ENCODE assay signal across 19 cellular contexts in genomic region chr16:35797811-35798210, GRCh38.
A peak's percentile ranks its signal among the peaks of the same experiment; 100 is the strongest.
DNase-seq lines count a peak whose midpoint lies in the region; ATAC-seq and TF ChIP-seq lines count a peak whose summit lies in the region.
"Had no signal": no experiment of that assay in that cellular context is flagged by ENCODE, and none has a peak within 500 bp of the region (broad histone marks: within the 10 kb centered on the region; RNA-seq: fewer than 3 reads in every experiment).

No MANE protein-coding gene starts in this region.

- H3K4me1 ChIP-seq in OCI-LY3 (ENCODE audit: low read length), result peaks cover 31% of the 10 kb centered on the region
- H3K4me1 ChIP-seq: HAP-1 had no signal

- H3K36me3 Mint-ChIP-seq in activated naive CD4-positive, alpha-beta T cell treated with anti-CD3 and anti-CD28 coated beads, Interleukin-2, amount 50 U/mL, for 72 hours, result peaks cover 0 to 28% of the 10 kb centered on the region in 2 donors
- H3K36me3 Mint-ChIP-seq: CD4-positive, CD25-positive, alpha-beta regulatory T cell; IgD-negative memory B cell had no signal

- no peak for TF ChIP-seq CTCF in OCI-LY3 (IDR thresholded peaks at IDR 0.05; ENCODE audit: low read depth, low read length)

- no peak overlapping the region for H3K4me2 ChIP-seq in OCI-LY3 (ENCODE audit: low read length)
- H3K4me2 ChIP-seq: GM23338 had no signal

- no peak overlapping the region for H3K9ac ChIP-seq in OCI-LY3 (ENCODE audit: low read length)

- H3K9me3 Mint-ChIP-seq in activated naive CD4-positive, alpha-beta T cell treated with anti-CD3 and anti-CD28 coated beads, Interleukin-2, amount 50 U/mL, for 72 hours, result peaks cover 23 to 37% of the 10 kb centered on the region in 2 donors

- H3K27me3 ChIP-seq in OCI-LY3 (ENCODE audit: low read depth, low read length), result no peaks in the 10 kb centered on the region

- H4K20me1 ChIP-seq in OCI-LY3 (ENCODE audit: insufficient read depth, low read length), result no peaks in the 10 kb centered on the region

- no peak overlapping the region for H3K4me3 ChIP-seq in OCI-LY3 (ENCODE audit: low read length)
- H3K4me3 ChIP-seq: GM23338, HAP-1 had no signal

- no peak overlapping the region for H2AFZ ChIP-seq in OCI-LY3 (ENCODE audit: low read depth, low read length)
- H2AFZ ChIP-seq: GM23338 had no signal

- no peaks in the 10 kb centered on the region for H3K79me2 ChIP-seq in OCI-LY3 (ENCODE audit: low read length)

- DNase-seq in DMS153 (lab: John Stamatoyannopoulos, UW) (peak; percentile 24), LoVo (ENCODE audit: low spot score) (peak; percentile 25), renal cortical epithelial cell (ENCODE audit: low read depth) (peak; percentile 82), DMS53 treated with DMSO at 0.1 percent for 48 hours (lab: John Stamatoyannopoulos, UW; ENCODE audit: unreplicated experiment) (no peak)
- no peak for DNase-seq in activated naive CD4-positive, alpha-beta T cell treated with anti-CD3 and anti-CD28 coated beads, Interleukin-2, amount 50 U/mL, for 72 hours (ENCODE audit: low spot score in 2 of 2)
- DNase-seq: CD4-positive, CD25-positive, alpha-beta regulatory T cell; NCI-H1417; NCI-H1694 treated with DMSO at 0.1 percent for 48 hours; NCI-H2227 treated with DMSO at 0.1 percent for 48 hours; NCI-H510A; NCI-H82; OCI-M1; Right ventricle myocardium superior; T-helper 17 cell had no signal

- no peak for ATAC-seq in GM18517 (IDR thresholded peaks at IDR 0.05; ENCODE audit: unreplicated experiment)
- no peak for ATAC-seq in activated naive CD4-positive, alpha-beta T cell treated with anti-CD3 and anti-CD28 coated beads, Interleukin-2, amount 50 U/mL, for 72 hours
- ATAC-seq: GM23338, T-helper 17 cell had no signal

- H3K27ac Mint-ChIP-seq in activated naive CD4-positive, alpha-beta T cell treated with anti-CD3 and anti-CD28 coated beads, Interleukin-2, amount 50 U/mL, for 72 hours, result no peak overlapping the region
- H3K27ac Mint-ChIP-seq: CD4-positive, CD25-positive, alpha-beta regulatory T cell; GM23338; IgD-negative memory B cell; T-helper 17 cell had no signal

- peak overlapping the region; percentile 62 for H3K27ac ChIP-seq in OCI-LY3 (ENCODE audit: low read length)

- no peaks in the 10 kb centered on the region for H3K9me3 ChIP-seq in OCI-LY3 (ENCODE audit: insufficient read depth, low read length)
- H3K9me3 ChIP-seq: HAP-1 had no signal

- no peaks in the 10 kb centered on the region for H3K36me3 ChIP-seq in OCI-LY3 (replicated peaks; ENCODE audit: low read depth, low read length)
- H3K36me3 ChIP-seq: HAP-1 had no signal

Comparison
In these comparisons a context has a peak if more than half of its experiments do, and no peak if none do; other contexts are left out.
1. DNase-seq: peak in DMS153 (single experiment), LoVo (single experiment) and renal cortical epithelial cell (single experiment); none in activated naive CD4-positive, alpha-beta T cell treated with anti-CD3 and anti-CD28 coated beads, Interleukin-2, amount 50 U/mL, for 72 hours (0 of 2) and DMS53 treated with DMSO at 0.1 percent for 48 hours (single experiment).